In the genomic region with DNA sequence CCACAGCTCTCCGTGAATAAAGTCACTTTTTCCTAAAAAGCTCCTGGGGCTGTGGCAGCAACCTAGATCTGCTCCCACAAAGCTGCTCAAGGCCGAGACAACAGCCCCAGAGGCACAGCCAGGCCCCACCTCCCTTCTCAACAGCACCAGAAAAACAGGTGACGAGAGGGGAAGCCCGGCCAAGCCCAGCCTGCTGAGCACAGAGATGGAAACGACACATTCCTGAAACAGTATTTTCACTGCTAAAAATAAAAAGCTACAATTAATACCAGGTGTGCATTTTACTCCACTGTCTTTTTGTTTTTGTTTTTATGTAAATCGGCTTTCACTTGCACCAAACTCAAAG, we compare ENCODE assay signal across 1 cellular context.
TF ChIP-seq lines count a peak whose summit lies in the region.

No MANE protein-coding gene starts in this region.

TF ChIP-seq in H1, 55 proteins besides CTCF, POLR2A, EP300 and RAD21 (continued from another document):
- TF ChIP-seq TAF7 (optimal IDR thresholded peaks at IDR 0.05; ENCODE audit: borderline replicate concordance, low read depth, low read length) = no peak
- no peak for TF ChIP-seq SP1 (IDR thresholded peaks at IDR 0.05; ENCODE audit: low read depth, low read length)
- TF ChIP-seq, protein P1, sequence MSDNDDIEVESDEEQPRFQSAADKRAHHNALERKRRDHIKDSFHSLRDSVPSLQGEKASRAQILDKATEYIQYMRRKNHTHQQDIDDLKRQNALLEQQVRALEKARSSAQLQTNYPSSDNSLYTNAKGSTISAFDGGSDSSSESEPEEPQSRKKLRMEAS (IDR thresholded peaks at IDR 0.05) = no peak
- no peak for TF ChIP-seq TAF1 (IDR thresholded peaks at IDR 0.05; ENCODE audit: low read depth, low read length)
- no peak for TF ChIP-seq EGR1 (IDR thresholded peaks at IDR 0.05; ENCODE audit: borderline replicate concordance, low read depth, low read length)
TF ChIP-seq in H1: peak in this region for 0.
